ENCODE assay signal across 24 cellular contexts in genomic region chr9:23451802-23452418, GRCh38.
"Had no signal": no experiment of that assay in that cellular context is flagged by ENCODE, and none has a peak within 500 bp of the region (broad histone marks: within the 10 kb centered on the region; RNA-seq: fewer than 3 reads in every experiment).

No MANE protein-coding gene starts in this region.

- H3K4me3 ChIP-seq: colonic mucosa, coronary artery, dorsolateral prefrontal cortex, esophagus muscularis mucosa, esophagus squamous epithelium, gastrocnemius medialis, gastroesophageal sphincter, heart left ventricle had no signal

- H3K36me3 ChIP-seq: colonic mucosa, esophagus muscularis mucosa, esophagus squamous epithelium, gastrocnemius medialis, gastroesophageal sphincter, heart left ventricle had no signal

- H3K9me3 ChIP-seq: colonic mucosa, esophagus muscularis mucosa, gastrocnemius medialis, gastroesophageal sphincter, heart left ventricle had no signal

- H3K27ac Mint-ChIP-seq: dendritic cell treated with granulocyte-macrophage colony-stimulating factor and Interleukin-4, amounts not matched to agents 40 ng/mL and 50 ng/mL, for 4 days; effector memory CD8-positive, alpha-beta T cell; endodermal cell had no signal

- H3K4me1 Mint-ChIP-seq: endodermal cell had no signal

- H3K27ac ChIP-seq: colonic mucosa, coronary artery, dorsolateral prefrontal cortex, epithelial cell of prostate, esophagus muscularis mucosa, esophagus squamous epithelium, foreskin keratinocyte, gastrocnemius medialis, gastroesophageal sphincter, heart left ventricle had no signal

- H3K4me1 ChIP-seq: colonic mucosa, esophagus muscularis mucosa, esophagus squamous epithelium, foreskin keratinocyte, gastrocnemius medialis, gastroesophageal sphincter, heart left ventricle had no signal

- ATAC-seq: effector memory CD8-positive, alpha-beta T cell; esophagus mucosa; foreskin keratinocyte; gastrocnemius medialis; gastroesophageal sphincter; heart left ventricle had no signal

- DNase-seq: colonic mucosa; cortex of kidney; dermis blood vessel endothelial cell; dorsolateral prefrontal cortex; effector CD4-positive, alpha-beta T cell; effector CD8-positive, alpha-beta T cell; effector memory CD4-positive, alpha-beta T cell; effector memory CD8-positive, alpha-beta T cell; endodermal cell; erythroblast; esophagus squamous epithelium; foreskin fibroblast; foreskin keratinocyte; foreskin melanocyte; gastrocnemius medialis; glutamatergic neuron; head of caudate nucleus; heart left ventricle had no signal

- H3K27me3 ChIP-seq: colonic mucosa, dorsolateral prefrontal cortex, esophagus muscularis mucosa, esophagus squamous epithelium, foreskin keratinocyte, gastrocnemius medialis, gastroesophageal sphincter, heart left ventricle had no signal

- H3K4me3 Mint-ChIP-seq: dendritic cell treated with granulocyte-macrophage colony-stimulating factor and Interleukin-4, amounts not matched to agents 40 ng/mL and 50 ng/mL, for 4 days; effector memory CD8-positive, alpha-beta T cell; endodermal cell had no signal
